20 cellular contexts compared by ENCODE assay signal in genomic region chr18:47801817-47802216, GRCh38.
DNase-seq lines count a peak whose midpoint lies in the region; ATAC-seq, FAIRE-seq and TF ChIP-seq lines count a peak whose summit lies in the region.
"Had no signal": no experiment of that assay in that cellular context is flagged by ENCODE, and none has a peak within 500 bp of the region (broad histone marks: within the 10 kb centered on the region; RNA-seq: fewer than 3 reads in every experiment).

No MANE protein-coding gene starts in this region.

- 3% methylated on average over 3 of the region's 3 CpGs for WGBS in HepG2 (ENCODE audit: low lambda C conversion rate)
- WGBS in right lobe of liver (ENCODE audit: insufficient coverage, low coverage, low lambda C conversion rate, missing lambda C conversion rate) = no CpG with 5 or more reads among the region's 3 CpGs

- intact Hi-C loops in HepG2 (cut with micrococcal nuclease; ENCODE audit: unreplicated experiment) = no loop called here
- intact Hi-C loops in right lobe of liver (cut with DNase I) = no loop called here

- H3K36me3 Mint-ChIP-seq in osteocyte (ENCODE audit: unreplicated experiment) = no peaks in the 10 kb centered on the region
- H3K36me3 Mint-ChIP-seq: CD14-positive monocyte; CD8-positive, alpha-beta T cell had no signal

- peaks cover 3 to 35% of the 10 kb centered on the region in 2 experiments; a peak in 3 of 5 replicates for H3K27me3 ChIP-seq in HepG2 (ENCODE audit: control insufficient read depth in 1 of 2, insufficient read depth in 2 of 2, low read length in 2 of 2)
- no peaks in the 10 kb centered on the region for H3K27me3 ChIP-seq in right lobe of liver
- H3K27me3 ChIP-seq: BLaER1 had no signal

- H3K4me3 Mint-ChIP-seq in osteocyte (ENCODE audit: unreplicated experiment) = no peak overlapping the region
- H3K4me3 Mint-ChIP-seq: CD14-positive monocyte; CD8-positive, alpha-beta T cell had no signal

- FAIRE-seq in HepG2 (lab: Jason Lieb, UNC) = no peak
- FAIRE-seq: A549, GM12878 had no signal

- BruUV-seq in HepG2 (replicated peaks; lab: Mats Ljungman, UMichigan) = no TSS peak

- no peaks in the 10 kb centered on the region for H3K79me2 ChIP-seq in HepG2 (ENCODE audit: insufficient read depth, low read length)

- H4K20me1 ChIP-seq in HepG2 (ENCODE audit: insufficient read depth, low read length) = no peaks in the 10 kb centered on the region
- H4K20me1 ChIP-seq: BLaER1 had no signal

- H3K4me3 ChIP-seq in HepG2 (replicated peaks in 1 of 3; ENCODE audit: insufficient read depth in 1 of 3, low read depth in 2 of 3, low read length in 3 of 3) (no peak overlapping the region), right lobe of liver (no peak overlapping the region)
- H3K4me3 ChIP-seq: A549, BLaER1, GM12878, GM23248, HAP-1 had no signal

- POLR2A ChIA-PET in HepG2 (lab: Yijun Ruan, JAX) = no interaction called here

- peaks cover 9% of the 10 kb centered on the region for H3K9me3 Mint-ChIP-seq in osteocyte (ENCODE audit: unreplicated experiment)
- H3K9me3 Mint-ChIP-seq: CD8-positive, alpha-beta T cell had no signal

- H2AFZ ChIP-seq in HepG2 (ENCODE audit: low read length) = no peak overlapping the region
- H2AFZ ChIP-seq: GM23248 had no signal

- ATAC-seq in HepG2 = peak; percentile 33; the same call in 2 of the 3 replicates
- ATAC-seq in right lobe of liver = no peak
- no peak for ATAC-seq in HG03095 (IDR thresholded peaks at IDR 0.05; ENCODE audit: unreplicated experiment)
- ATAC-seq in esophagus mucosa = no peak
- ATAC-seq: A549; CD8-positive, alpha-beta T cell; GM12878 had no signal

- no peak for TF ChIP-seq RAD21 in HepG2 (CRISPR knock-in tag; IDR thresholded peaks at IDR 0.05)

- H3K27me3 Mint-ChIP-seq in osteocyte (ENCODE audit: unreplicated experiment) = peaks cover 23% of the 10 kb centered on the region

- no peak for TF ChIP-seq EP300 in HepG2 (IDR thresholded peaks at IDR 0.05; ENCODE audit: low read depth in 2 of 2, low read length in 2 of 2)
- no peak for TF ChIP-seq EP300 in HepG2 (CRISPR knock-in tag; IDR thresholded peaks at IDR 0.05; ENCODE audit: borderline replicate concordance)

- H3K4me1 ChIP-seq in HepG2 (ENCODE audit: insufficient read depth, low read length) (no peaks in the 10 kb centered on the region), right lobe of liver (no peaks in the 10 kb centered on the region)
- H3K4me1 ChIP-seq: A549, HAP-1 had no signal

- H3K9me3 ChIP-seq in HepG2 (ENCODE audit: low read length) = no peaks in the 10 kb centered on the region
- no peaks in the 10 kb centered on the region for H3K9me3 ChIP-seq in right lobe of liver
- H3K9me3 ChIP-seq: HAP-1 had no signal

- no peak overlapping the region for H3K4me2 ChIP-seq in HepG2 (ENCODE audit: low read depth, low read length)
- H3K4me2 ChIP-seq: A549, BLaER1 had no signal

- DNase-seq in HepG2 (ENCODE audit: low spot score) (no peak), right lobe of liver (no peak), islet precursor cell (peak; percentile 57), osteocyte (ENCODE audit: extremely low spot score, unreplicated experiment) (peak; percentile 59), DMS 273 treated with DMSO at 0.1 percent for 48 hours (lab: John Stamatoyannopoulos, UW) (no peak)
- DNase-seq: AML-193; Calu3; CD8-positive, alpha-beta T cell; DMS53; DND-41; EL; GM23248 had no signal

- no peak for TF ChIP-seq CTCF in HepG2 (CRISPR knock-in tag; IDR thresholded peaks at IDR 0.05)
- TF ChIP-seq CTCF in right lobe of liver (IDR thresholded peaks at IDR 0.05) = no peak
- TF ChIP-seq CTCF in osteocyte (IDR thresholded peaks at IDR 0.05) = no peak

- H3K27ac ChIP-seq in HepG2 (ENCODE audit: extremely low read length, insufficient read depth, low read length) (no peak overlapping the region), right lobe of liver (no peak overlapping the region)
- H3K27ac ChIP-seq: 22Rv1, A549, BLaER1, GM23248 had no signal

- no peaks in the 10 kb centered on the region for H3K4me1 Mint-ChIP-seq in osteocyte (ENCODE audit: unreplicated experiment)
- H3K4me1 Mint-ChIP-seq: CD14-positive monocyte had no signal

- H3K36me3 ChIP-seq in HepG2 (replicated peaks in 1 of 2; ENCODE audit: control insufficient read depth in 1 of 2, insufficient read depth in 2 of 2, low read length in 2 of 2) = no peaks in the 10 kb centered on the region
- no peaks in the 10 kb centered on the region for H3K36me3 ChIP-seq in right lobe of liver
- H3K36me3 ChIP-seq: BLaER1, HAP-1 had no signal

- no peak overlapping the region for H3K9ac ChIP-seq in HepG2 (ENCODE audit: insufficient read depth, low read depth, low read length)
- H3K9ac ChIP-seq: BLaER1, GM23248 had no signal

- in situ Hi-C loops in HepG2 (cut with HindIII; ENCODE audit: extremely low pct_ligation_motif_present, low pct_unique_long_range_greater_than_20kb) = no loop called here

- CTCF ChIA-PET in HepG2 (lab: Yijun Ruan, JAX; ENCODE audit: low intra/inter-chr PET ratio, low total read pairs) = no interaction called here

- no peak overlapping the region for H3K27ac Mint-ChIP-seq in osteocyte (ENCODE audit: unreplicated experiment)
- H3K27ac Mint-ChIP-seq: CD14-positive monocyte; CD8-positive, alpha-beta T cell had no signal

- no peak for TF ChIP-seq POLR2A in HepG2 (IDR thresholded peaks at IDR 0.05; ENCODE audit: insufficient read depth in 1 of 2, low read depth in 2 of 2, low read length in 2 of 2)
- no peak for TF ChIP-seq POLR2A in right lobe of liver (IDR thresholded peaks at IDR 0.05)

TF ChIP-seq in HepG2, 621 proteins besides CTCF, POLR2A, EP300 and RAD21:
- TF ChIP-seq, protein P1, sequence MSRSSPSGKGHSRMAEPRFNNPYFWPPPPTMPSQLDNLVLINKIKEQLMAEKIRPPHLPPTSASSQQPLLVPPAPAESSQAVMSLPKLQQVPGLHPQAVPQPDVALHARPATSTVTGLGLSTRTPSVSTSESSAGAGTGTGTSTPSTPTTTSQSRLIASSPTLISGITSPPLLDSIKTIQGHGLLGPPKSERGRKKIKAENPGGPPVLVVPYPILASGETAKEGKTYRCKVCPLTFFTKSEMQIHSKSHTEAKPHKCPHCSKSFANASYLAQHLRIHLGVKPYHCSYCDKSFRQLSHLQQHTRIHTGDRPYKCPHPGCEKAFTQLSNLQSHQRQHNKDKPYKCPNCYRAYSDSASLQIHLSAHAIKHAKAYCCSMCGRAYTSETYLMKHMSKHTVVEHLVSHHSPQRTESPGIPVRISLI (CRISPR knock-in tag; IDR thresholded peaks at IDR 0.05; ENCODE audit: borderline replicate concordance) = no peak
- TF ChIP-seq, protein P2, sequence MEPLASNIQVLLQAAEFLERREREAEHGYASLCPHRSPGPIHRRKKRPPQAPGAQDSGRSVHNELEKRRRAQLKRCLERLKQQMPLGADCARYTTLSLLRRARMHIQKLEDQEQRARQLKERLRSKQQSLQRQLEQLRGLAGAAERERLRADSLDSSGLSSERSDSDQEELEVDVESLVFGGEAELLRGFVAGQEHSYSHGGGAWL (CRISPR knock-in tag; IDR thresholded peaks at IDR 0.05) = no peak
- TF ChIP-seq TIGD3 (CRISPR knock-in tag; IDR thresholded peaks at IDR 0.05; ENCODE audit: borderline replicate concordance) = no peak
- no peak for TF ChIP-seq ZNF550 (CRISPR knock-in tag; IDR thresholded peaks at IDR 0.05; ENCODE audit: borderline replicate concordance)
- no peak for TF ChIP-seq NFE2 (CRISPR knock-in tag; IDR thresholded peaks at IDR 0.05)

Comparison
In these comparisons a context has a peak if more than half of its experiments do, and no peak if none do; other contexts are left out.
1. DNase-seq: peak in islet precursor cell (single experiment) and osteocyte (single experiment); none in HepG2 (single experiment), right lobe of liver (0 of 3) and DMS 273 treated with DMSO at 0.1 percent for 48 hours (single experiment).